11 cellular contexts compared by ENCODE assay signal in genomic region chr1:160043543-160043942, GRCh38. TPM values are rescaled to one million over a fixed set of nuclear protein-coding genes. Genes with fewer than 3 reads are reported as not detected.
"Had no signal": no experiment of that assay in that cellular context is flagged by ENCODE, and none has a peak within 500 bp of the region (broad histone marks: within the 10 kb centered on the region; RNA-seq: fewer than 3 reads in every experiment).

No MANE protein-coding gene starts in this region.

- ATAC-seq: HCT116, HepG2 had no signal

- H3K36me3 ChIP-seq: HAP-1 had no signal

- H3K4me3 ChIP-seq: GM23248, HAP-1 had no signal

- H3K4me3 Mint-ChIP-seq: IgD-negative memory B cell had no signal

- H3K27ac ChIP-seq: GM23248, HL-60 had no signal

- H3K4me1 ChIP-seq: HAP-1 had no signal

- DNase-seq: GOT3, H7, KBM-7 had no signal

- FAIRE-seq: HepG2 had no signal

- H3K9me3 ChIP-seq: HAP-1 had no signal

RNA-seq across cellular contexts. Expression of gene KCNJ10, which starts 26.4 kb away (rescaled TPM):
- total RNA-seq: GM23248, H4, H7, HT1080 had no signal

RNA-seq across cellular contexts. Expression of gene KCNJ9, which starts 37.8 kb away (rescaled TPM):
- total RNA-seq: GM23248, H4, H7, HepG2, HT1080 had no signal
